9 cellular contexts compared by ENCODE assay signal in the genomic region with DNA sequence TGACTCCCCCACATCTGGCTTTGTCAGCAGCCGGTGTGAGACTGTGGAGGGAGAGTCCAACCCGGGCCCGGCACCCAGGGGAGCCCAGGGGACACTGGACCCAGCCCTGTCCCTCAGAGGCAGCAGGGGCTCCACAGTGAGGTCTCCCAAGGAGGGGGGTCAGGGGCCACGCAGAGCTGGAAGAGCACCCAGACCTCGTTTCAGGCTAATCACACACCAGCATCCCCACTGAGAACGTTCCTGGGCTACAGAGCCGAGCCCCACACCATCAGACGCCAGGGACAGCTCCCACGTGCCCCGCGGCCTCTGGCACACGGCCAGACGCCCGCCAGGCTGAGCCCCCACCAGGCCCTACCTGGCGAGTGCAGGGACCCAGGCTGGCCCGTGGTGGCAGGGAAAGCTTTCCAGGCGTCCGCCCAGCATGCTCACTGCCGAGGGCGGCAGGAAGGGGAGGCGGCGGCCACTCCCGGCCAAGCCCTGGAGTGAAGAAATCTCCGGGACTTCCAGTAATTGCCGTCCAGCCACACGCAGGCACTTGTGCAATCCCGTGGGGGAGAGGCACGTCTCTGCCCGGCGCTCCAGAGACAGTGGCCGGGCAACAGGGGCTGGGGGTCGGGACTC. TPM values are rescaled to one million over a fixed set of nuclear protein-coding genes. Genes with fewer than 3 reads are reported as not detected.
DNase-seq lines count a peak whose midpoint lies in the region; ATAC-seq and TF ChIP-seq lines count a peak whose summit lies in the region.
"Had no signal": no experiment of that assay in that cellular context is flagged by ENCODE, and none has a peak within 500 bp of the region (broad histone marks: within the 10 kb centered on the region; RNA-seq: fewer than 3 reads in every experiment).

No MANE protein-coding gene starts in this region.

- no peak for ATAC-seq in GM18520 (IDR thresholded peaks at IDR 0.05; ENCODE audit: unreplicated experiment)
- ATAC-seq in activated CD8-positive, alpha-beta T cell treated with anti-CD3 and anti-CD28 coated beads, Interleukin-2, amount 10 ng/mL, durations not matched to agents 7 days and 5 days, result no peak

- CTCF ChIA-PET in activated CD8-positive, alpha-beta T cell treated with anti-CD3 and anti-CD28 coated beads, Interleukin-2, amount 10 ng/mL, durations not matched to agents 7 days and 5 days (lab: Charles Lee), result no interaction called here

- peak overlapping the region; percentile 51 for H3K27ac Mint-ChIP-seq in chondrocyte (ENCODE audit: unreplicated experiment)
- no peak overlapping the region for H3K27ac Mint-ChIP-seq in activated CD8-positive, alpha-beta T cell treated with anti-CD3 and anti-CD28 coated beads, Interleukin-2, amount 10 ng/mL, durations not matched to agents 7 days and 5 days

- H3K9me3 Mint-ChIP-seq in chondrocyte (ENCODE audit: low read depth), result no peaks in the 10 kb centered on the region
- H3K9me3 Mint-ChIP-seq in activated CD8-positive, alpha-beta T cell treated with anti-CD3 and anti-CD28 coated beads, Interleukin-2, amount 10 ng/mL, durations not matched to agents 7 days and 5 days (ENCODE audit: insufficient read depth), result no peaks in the 10 kb centered on the region

- no peak for TF ChIP-seq CTCF in chondrocyte (IDR thresholded peaks at IDR 0.05)

- POLR2A ChIA-PET in activated CD8-positive, alpha-beta T cell treated with anti-CD3 and anti-CD28 coated beads, Interleukin-2, amount 10 ng/mL, durations not matched to agents 7 days and 5 days (lab: Charles Lee), result interaction anchor here (0.7 kb wide), 1 partner anchor 67 kb away, joined by 3 read pairs; no protein-coding TSS in a partner anchor

- H3K4me1 Mint-ChIP-seq in chondrocyte (ENCODE audit: low read depth), result peaks cover 13% of the 10 kb centered on the region
- no peaks in the 10 kb centered on the region for H3K4me1 Mint-ChIP-seq in activated CD8-positive, alpha-beta T cell treated with anti-CD3 and anti-CD28 coated beads, Interleukin-2, amount 10 ng/mL, durations not matched to agents 7 days and 5 days (ENCODE audit: low read depth)

- DNase-seq in LHCN-M2 (ENCODE audit: low read depth) (peak; percentile 76), chondrocyte (ENCODE audit: low spot score) (peak; percentile 94), left kidney (ENCODE audit: low read depth, low spot score) (peak; percentile 82), substantia nigra (lab: John Stamatoyannopoulos, UW) (peak in 18 of 49 donors; percentile 7 to 79 (median 40)), middle frontal gyrus (ENCODE audit: extremely low spot score, low spot score) (no peak), NCI-H748 (lab: John Stamatoyannopoulos, UW; ENCODE audit: unreplicated experiment) (no peak)
- no peak for DNase-seq in activated CD8-positive, alpha-beta T cell treated with anti-CD3 and anti-CD28 coated beads, Interleukin-2, amount 10 ng/mL, durations not matched to agents 7 days and 5 days
- DNase-seq: effector CD8-positive, alpha-beta T cell had no signal

- peak overlapping the region; percentile 22 for H3K4me3 Mint-ChIP-seq in chondrocyte (ENCODE audit: unreplicated experiment)
- no peak overlapping the region for H3K4me3 Mint-ChIP-seq in activated CD8-positive, alpha-beta T cell treated with anti-CD3 and anti-CD28 coated beads, Interleukin-2, amount 10 ng/mL, durations not matched to agents 7 days and 5 days

- peak overlapping the region; percentile 58 for H3K27ac ChIP-seq in substantia nigra (ENCODE audit: low read depth, low read length, poor library complexity, severe bottlenecking)

- no peaks in the 10 kb centered on the region for H3K36me3 Mint-ChIP-seq in chondrocyte (ENCODE audit: low read depth)
- peaks cover 8% of the 10 kb centered on the region for H3K36me3 Mint-ChIP-seq in activated CD8-positive, alpha-beta T cell treated with anti-CD3 and anti-CD28 coated beads, Interleukin-2, amount 10 ng/mL, durations not matched to agents 7 days and 5 days (ENCODE audit: low read depth)

- no peaks in the 10 kb centered on the region for H3K27me3 Mint-ChIP-seq in chondrocyte (ENCODE audit: low read depth)
- no peaks in the 10 kb centered on the region for H3K27me3 Mint-ChIP-seq in activated CD8-positive, alpha-beta T cell treated with anti-CD3 and anti-CD28 coated beads, Interleukin-2, amount 10 ng/mL, durations not matched to agents 7 days and 5 days (ENCODE audit: low read depth)

RNA-seq across cellular contexts. Expression of gene SBNO2, which starts 19.2 kb away (rescaled TPM):
- total RNA-seq in LHCN-M2 (2014; rRNA removed) (33.3 and 33.9 TPM in 2 replicates), chondrocyte (25.9 to 46.0 TPM (median 45.6 TPM) in 3 replicates)
- polyA plus RNA-seq in LHCN-M2 (2012), result 18.0 TPM
- 10 to 100 TPM; 58.6 to 70.5 TPM for total RNA-seq in activated CD8-positive, alpha-beta T cell treated with anti-CD3 and anti-CD28 coated beads, Interleukin-2, amount 10 ng/mL, durations not matched to agents 7 days and 5 days

RNA-seq across cellular contexts. Expression of gene STK11, which starts 50.7 kb away (rescaled TPM):
- total RNA-seq in LHCN-M2 (2014; rRNA removed), result 70.6 and 75.7 TPM in 2 replicates
- polyA plus RNA-seq in LHCN-M2 (2012), result 36.6 TPM
- 41.1 to 44.5 TPM (median 42.3 TPM) in 3 replicates for total RNA-seq in chondrocyte
- 10 to 100 TPM; 68.8 to 70.8 TPM for total RNA-seq in activated CD8-positive, alpha-beta T cell treated with anti-CD3 and anti-CD28 coated beads, Interleukin-2, amount 10 ng/mL, durations not matched to agents 7 days and 5 days

RNA-seq across cellular contexts. Expression of gene GPX4, which starts 51.0 kb away (rescaled TPM):
- total RNA-seq in LHCN-M2 (2014; rRNA removed) (347 and 363 TPM in 2 replicates), chondrocyte (240 to 246 TPM (median 245 TPM) in 3 replicates)
- 753 TPM for polyA plus RNA-seq in LHCN-M2 (2012)
- 100 to 1,000 TPM; 174 to 177 TPM for total RNA-seq in activated CD8-positive, alpha-beta T cell treated with anti-CD3 and anti-CD28 coated beads, Interleukin-2, amount 10 ng/mL, durations not matched to agents 7 days and 5 days

RNA-seq across cellular contexts. Expression of gene POLR2E, which starts 59.7 kb away (rescaled TPM):
- total RNA-seq in LHCN-M2 (2014; rRNA removed) (277 and 355 TPM in 2 replicates), chondrocyte (110 to 119 TPM (median 113 TPM) in 3 replicates)
- 341 TPM for polyA plus RNA-seq in LHCN-M2 (2012)
- total RNA-seq in activated CD8-positive, alpha-beta T cell treated with anti-CD3 and anti-CD28 coated beads, Interleukin-2, amount 10 ng/mL, durations not matched to agents 7 days and 5 days, result 100 to 1,000 TPM; 176 to 177 TPM

Comparison
In these comparisons a context has a peak if more than half of its experiments do, and no peak if none do; other contexts are left out.
1. DNase-seq: peak in LHCN-M2 (single experiment), chondrocyte (single experiment) and left kidney (single experiment); none in middle frontal gyrus (single experiment), NCI-H748 (single experiment) and activated CD8-positive, alpha-beta T cell treated with anti-CD3 and anti-CD28 coated beads, Interleukin-2, amount 10 ng/mL, durations not matched to agents 7 days and 5 days (single experiment).